ENCODE assay signal across 1 cellular context in genomic region chr11:36295926-36296325, GRCh38.
TF ChIP-seq lines count a peak whose summit lies in the region.

Gene PRR5L (plus strand): TSS chr11:36296288. CDS start chr11:36401122, 104,834 bp downstream.

TF ChIP-seq in H1, 55 proteins besides CTCF, POLR2A, EP300 and RAD21 (continued from another document):
- TF ChIP-seq E2F6 (IDR thresholded peaks at IDR 0.05) (no peak), CBX5 (IDR thresholded peaks at IDR 0.05; ENCODE audit: low read depth, low read length) (no peak), NRF1 (IDR thresholded peaks at IDR 0.05; ENCODE audit: low read depth, low read length) (no peak), EZH2 (IDR thresholded peaks at IDR 0.05; ENCODE audit: low read depth, low read length, severe bottlenecking) (no peak), KDM1A (IDR thresholded peaks at IDR 0.05; ENCODE audit: borderline replicate concordance, low read length) (no peak), MAFK (IDR thresholded peaks at IDR 0.05; ENCODE audit: low read depth, low read length) (no peak), NANOG (IDR thresholded peaks at IDR 0.05; ENCODE audit: insufficient read depth, low read depth, low read length, poor library complexity, severe bottlenecking) (no peak), KDM4A (IDR thresholded peaks at IDR 0.05; ENCODE audit: low read depth, low read length, severe bottlenecking) (no peak), PHF8 (conservative IDR thresholded peaks at IDR 0.05; ENCODE audit: low read depth, low read length) (no peak), RXRA (IDR thresholded peaks at IDR 0.05; ENCODE audit: insufficient read depth, low read depth, low read length) (no peak), ASH2L (IDR thresholded peaks at IDR 0.05; ENCODE audit: low read length) (no peak)
